ENCODE assay signal across 8 cellular contexts in the genomic region with DNA sequence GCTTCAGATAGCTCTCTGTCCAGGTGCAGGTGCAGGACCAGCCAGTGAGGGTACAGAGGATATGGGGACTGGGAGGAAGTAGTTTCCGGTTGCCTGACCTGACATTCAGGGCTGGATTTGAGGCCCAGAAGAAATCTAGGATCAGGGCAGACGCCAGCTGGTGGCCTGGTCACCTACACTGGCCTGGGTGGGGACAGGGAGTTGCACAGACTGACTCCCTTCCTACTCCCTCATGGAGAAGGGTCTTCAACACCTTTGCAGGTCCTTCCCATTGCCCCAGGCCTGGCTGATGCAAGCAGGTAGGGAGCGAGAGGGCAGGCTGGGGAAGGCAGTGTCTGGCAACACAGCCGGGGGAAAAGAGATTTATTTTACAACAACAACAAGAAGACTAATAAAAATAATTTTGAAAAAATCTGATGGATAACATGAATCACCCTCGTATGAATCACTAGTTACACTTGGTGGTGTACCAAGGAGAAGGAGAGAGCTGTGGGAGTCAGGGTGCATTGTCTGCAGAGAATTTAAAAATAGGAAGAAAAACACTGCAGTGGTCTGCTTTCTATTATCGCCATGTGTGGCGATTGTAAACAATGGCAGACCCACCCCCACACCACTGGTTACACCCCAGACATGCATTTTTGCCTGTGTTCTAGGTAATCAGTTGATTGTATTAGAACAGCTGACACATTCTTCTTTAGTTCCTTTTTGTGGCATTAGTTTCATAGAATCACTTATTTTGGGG.
DNase-seq lines count a peak whose midpoint lies in the region; ATAC-seq and TF ChIP-seq lines count a peak whose summit lies in the region.

No MANE protein-coding gene starts in this region.

- H3K36me3 Mint-ChIP-seq in activated T-helper 1 cell treated with anti-CD3 and anti-CD28 coated beads, Interleukin-12 subunit alpha, Interleukin-12 subunit beta, Interleukin-2, Interleukin-4 antibody, amounts not matched to agents 30 ng/mL and 10 ng/mL and 1 ng/mL, durations not matched to agents 14 hours and 24 hours and 36 hours (ENCODE audit: low read depth) = peaks cover 13% of the 10 kb centered on the region

- peak overlapping the region; percentile 98 for H3K27ac Mint-ChIP-seq in activated T-helper 1 cell treated with anti-CD3 and anti-CD28 coated beads, Interleukin-12 subunit alpha, Interleukin-12 subunit beta, Interleukin-2, Interleukin-4 antibody, amounts not matched to agents 30 ng/mL and 10 ng/mL and 1 ng/mL, durations not matched to agents 14 hours and 24 hours and 36 hours

- POLR2A ChIA-PET in OCI-LY7 (lab: Charles Lee) = no interaction called here

- no peak overlapping the region for H3K27ac ChIP-seq in OCI-LY7 (ENCODE audit: low read depth, low read length, poor library complexity, severe bottlenecking)
- no peak overlapping the region for H3K27ac ChIP-seq in MM.1S (ENCODE audit: low read length)

- H3F3A ChIP-seq in MM.1S (ENCODE audit: insufficient read depth, low read length) = peaks cover 18% of the 10 kb centered on the region

- H3K9me3 ChIP-seq in OCI-LY7 (ENCODE audit: low read length) (no peaks in the 10 kb centered on the region), MM.1S (replicated peaks; ENCODE audit: insufficient read depth, low read length) (no peaks in the 10 kb centered on the region)

- H3K4me3 Mint-ChIP-seq in activated T-helper 1 cell treated with anti-CD3 and anti-CD28 coated beads, Interleukin-12 subunit alpha, Interleukin-12 subunit beta, Interleukin-2, Interleukin-4 antibody, amounts not matched to agents 30 ng/mL and 10 ng/mL and 1 ng/mL, durations not matched to agents 14 hours and 24 hours and 36 hours = peak overlapping the region; percentile 78

- H4K20me1 ChIP-seq in OCI-LY7 (ENCODE audit: insufficient read depth, low read length) (0 out of 2 replicates have a peak, but pooled peaks cover 3% of the 10 kb centered on the region), MM.1S (ENCODE audit: insufficient read depth, low read length) (no peaks in the 10 kb centered on the region)

- no peaks in the 10 kb centered on the region for H3K9me3 Mint-ChIP-seq in activated T-helper 1 cell treated with anti-CD3 and anti-CD28 coated beads, Interleukin-12 subunit alpha, Interleukin-12 subunit beta, Interleukin-2, Interleukin-4 antibody, amounts not matched to agents 30 ng/mL and 10 ng/mL and 1 ng/mL, durations not matched to agents 14 hours and 24 hours and 36 hours

- H3K4me1 ChIP-seq in OCI-LY7 (ENCODE audit: insufficient read depth, low read length, poor library complexity, severe bottlenecking) (peaks cover 34% of the 10 kb centered on the region), MM.1S (ENCODE audit: low read length) (peaks cover 24% of the 10 kb centered on the region)

- no peak for TF ChIP-seq CTCF in OCI-LY7 (conservative IDR thresholded peaks at IDR 0.05; ENCODE audit: low read length)
- TF ChIP-seq CTCF in MM.1S (IDR thresholded peaks at IDR 0.05; ENCODE audit: low read length) = no peak

- DNase-seq in activated T-helper 1 cell treated with anti-CD3 and anti-CD28 coated beads, Interleukin-12 subunit alpha, Interleukin-12 subunit beta, Interleukin-2, Interleukin-4 antibody, amounts not matched to agents 30 ng/mL and 10 ng/mL and 1 ng/mL, durations not matched to agents 14 hours and 24 hours and 36 hours (ENCODE audit: low spot score) = no peak
- DNase-seq in kidney glomerular epithelial cell (lab: John Stamatoyannopoulos, UW) (peak; percentile 90), ecto neural progenitor cell (ENCODE audit: low spot score) (no peak), OCI-LY7 (ENCODE audit: low spot score) (no peak), MM.1S (no peak), COR-L47 (lab: John Stamatoyannopoulos, UW) (no peak)

- peaks cover 8% of the 10 kb centered on the region for H3K27me3 Mint-ChIP-seq in activated T-helper 1 cell treated with anti-CD3 and anti-CD28 coated beads, Interleukin-12 subunit alpha, Interleukin-12 subunit beta, Interleukin-2, Interleukin-4 antibody, amounts not matched to agents 30 ng/mL and 10 ng/mL and 1 ng/mL, durations not matched to agents 14 hours and 24 hours and 36 hours (ENCODE audit: insufficient read depth)

- ATAC-seq in GM19025 (IDR thresholded peaks at IDR 0.05; ENCODE audit: low read depth, unreplicated experiment) (peak; percentile 3), HG03469 (IDR thresholded peaks at IDR 0.05; ENCODE audit: unreplicated experiment) (peak; percentile 3)

- H3K4me1 Mint-ChIP-seq in activated T-helper 1 cell treated with anti-CD3 and anti-CD28 coated beads, Interleukin-12 subunit alpha, Interleukin-12 subunit beta, Interleukin-2, Interleukin-4 antibody, amounts not matched to agents 30 ng/mL and 10 ng/mL and 1 ng/mL, durations not matched to agents 14 hours and 24 hours and 36 hours (ENCODE audit: low read depth) = peaks cover 88% of the 10 kb centered on the region

- intact Hi-C loops in activated T-helper 1 cell treated with anti-CD3 and anti-CD28 coated beads, Interleukin-12 subunit alpha, Interleukin-12 subunit beta, Interleukin-2, Interleukin-4 antibody, amounts not matched to agents 30 ng/mL and 10 ng/mL and 1 ng/mL, durations not matched to agents 14 hours and 24 hours and 36 hours (cut with micrococcal nuclease) = loop anchor here (1.0 to 10.0 kb wide), 11 partner anchors 7 to 1284 kb away; a partner anchor contains a TSS
- intact Hi-C loops in OCI-LY7 (cut with micrococcal nuclease; ENCODE audit: unreplicated experiment) = loop anchor here (5.0 to 10.0 kb wide), 3 partner anchors 52 to 436 kb away; a partner anchor contains a TSS

- H2AFZ ChIP-seq in OCI-LY7 (ENCODE audit: low read length) (no peak overlapping the region), MM.1S (ENCODE audit: low read length) (no peak overlapping the region)

- H3K4me3 ChIP-seq in OCI-LY7 (ENCODE audit: low read depth, low read length, poor library complexity, severe bottlenecking) (no peak overlapping the region), MM.1S (ENCODE audit: low read length) (no peak overlapping the region)

- H3K9me2 ChIP-seq in OCI-LY7 (ENCODE audit: insufficient read depth, low read length) = no peaks in the 10 kb centered on the region
- no peaks in the 10 kb centered on the region for H3K9me2 ChIP-seq in MM.1S (replicated peaks; ENCODE audit: insufficient read depth, low read length)

- H3K79me2 ChIP-seq in OCI-LY7 (ENCODE audit: insufficient read depth, low read depth, low read length) (no peaks in the 10 kb centered on the region), MM.1S (ENCODE audit: low read length) (no peaks in the 10 kb centered on the region)

- H3K9ac ChIP-seq in MM.1S (ENCODE audit: low read length) = no peak overlapping the region

- CTCF ChIA-PET in OCI-LY7 (lab: Charles Lee; ENCODE audit: unreplicated experiment) = no interaction called here

- no TSS peak for BruUV-seq in OCI-LY7 (replicated peaks; lab: Mats Ljungman, UMichigan)

- H3K36me3 ChIP-seq in OCI-LY7 (ENCODE audit: insufficient read depth, low read length) = no peaks in the 10 kb centered on the region
- H3K36me3 ChIP-seq in MM.1S (replicated peaks; ENCODE audit: insufficient read depth, low read length) = no peaks in the 10 kb centered on the region

- H3K4me2 ChIP-seq in OCI-LY7 (ENCODE audit: low read length) (no peak overlapping the region), MM.1S (ENCODE audit: low read depth, low read length) (no peak overlapping the region)

- no peaks in the 10 kb centered on the region for H3K27me3 ChIP-seq in MM.1S (replicated peaks; ENCODE audit: insufficient read depth, low read length)
